8 cellular contexts compared by ENCODE assay signal in the genomic region with DNA sequence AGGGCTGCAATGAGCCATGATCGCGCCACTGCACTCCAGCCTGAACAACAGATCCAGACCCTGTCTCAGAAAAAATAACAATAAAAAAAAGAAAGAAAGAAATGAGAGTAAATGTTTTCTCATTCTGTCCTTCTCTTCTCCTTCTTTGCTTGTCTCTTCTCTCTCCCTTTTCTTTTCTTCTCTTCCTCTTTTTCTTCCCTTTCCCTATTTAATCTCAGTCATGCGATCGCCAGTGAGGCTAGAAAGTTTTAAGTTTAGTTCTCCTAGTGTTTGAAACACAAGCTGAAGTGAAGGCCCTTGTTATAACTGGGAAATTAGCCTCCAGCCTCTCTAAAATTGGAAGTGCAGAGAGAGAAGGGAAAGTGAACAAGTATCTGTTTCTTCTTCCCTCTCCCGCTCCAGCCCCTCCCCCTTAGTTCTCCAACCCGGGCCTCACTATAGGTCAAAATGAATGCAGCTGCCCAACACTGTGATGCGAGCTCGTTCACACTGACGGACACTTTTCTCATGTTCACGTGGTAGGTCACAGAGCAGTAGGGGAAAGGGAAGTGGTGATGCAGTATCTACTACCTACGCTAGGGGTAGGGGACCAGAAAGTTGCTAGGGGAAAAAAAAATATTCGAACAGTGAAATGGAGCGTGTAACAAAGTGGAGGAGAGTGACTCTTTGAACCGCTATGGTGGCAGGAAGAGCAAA. TPM values are rescaled to one million over a fixed set of nuclear protein-coding genes. Genes with fewer than 3 reads are reported as not detected.
A peak's percentile ranks its signal among the peaks of the same experiment; 100 is the strongest.
DNase-seq lines count a peak whose midpoint lies in the region; ATAC-seq and TF ChIP-seq lines count a peak whose summit lies in the region.

No MANE protein-coding gene starts in this region.

- H3K14ac ChIP-seq in trophoblast cell (ENCODE audit: low read length) = no peak overlapping the region

- no peaks in the 10 kb centered on the region for H3K79me2 ChIP-seq in trophoblast cell (ENCODE audit: control insufficient read depth, insufficient read depth, low read length, poor library complexity)

- no peak overlapping the region for H2BK12ac ChIP-seq in trophoblast cell (ENCODE audit: low read length)

- H3K23ac ChIP-seq in trophoblast cell (ENCODE audit: low read length) = no peak overlapping the region

- TF ChIP-seq CTCF in GM12873 (IDR thresholded peaks at IDR 0.05; ENCODE audit: insufficient read depth, low read depth, low read length, missing control alignments) = peak; percentile 69
- TF ChIP-seq CTCF in WERI-Rb-1 (IDR thresholded peaks at IDR 0.05; ENCODE audit: low read depth, low read length) = no peak

- DNase-seq in KBM-7 (peak; percentile 93), trophoblast cell (peak; percentile 84 to 86), WERI-Rb-1 (no peak), posterior vena cava (ENCODE audit: low spot score) (no peak)
- peak; percentile 16 for DNase-seq in activated CD4-positive, alpha-beta T cell treated with anti-CD3 and anti-CD28 coated beads, Interleukin-2, amount 50 U/mL, for 1 hour

- H3K27me3 ChIP-seq in trophoblast cell (ENCODE audit: insufficient read depth, low read length) (no peaks in the 10 kb centered on the region), WERI-Rb-1 (ENCODE audit: insufficient read depth, low read depth, severe bottlenecking) (no peaks in the 10 kb centered on the region)

- peaks cover 2 to 6% of the 10 kb centered on the region in 2 experiments for H3K4me1 ChIP-seq in trophoblast cell (ENCODE audit: control insufficient read depth in 1 of 2, insufficient read depth in 2 of 2, low read length in 2 of 2)

- peak overlapping the region; percentile 39 for H3K4me2 ChIP-seq in trophoblast cell (ENCODE audit: low read length)

- H2AFZ ChIP-seq in trophoblast cell (ENCODE audit: insufficient read depth, low read length, poor library complexity) = no peak overlapping the region

- H3K27ac ChIP-seq in trophoblast cell (ENCODE audit: low read depth, low read length) (no peak overlapping the region), WERI-Rb-1 (no peak overlapping the region)

- H2BK5ac ChIP-seq in trophoblast cell (ENCODE audit: low read depth, low read length, poor library complexity) = no peak overlapping the region

- in situ Hi-C loops in KBM-7 (cut with MboI; ENCODE audit: low pct_unique_long_range_greater_than_20kb, low sequenced_read_pairs) = no loop called here

- no peak overlapping the region for H2BK120ac ChIP-seq in trophoblast cell (ENCODE audit: insufficient read depth, low read length, poor library complexity)

- H3K4me3 ChIP-seq in trophoblast cell (ENCODE audit: low read depth, low read length) (no peak overlapping the region), WERI-Rb-1 (ENCODE audit: low read depth, low read length) (no peak overlapping the region)

- ATAC-seq in GM21619 (IDR thresholded peaks at IDR 0.05; ENCODE audit: unreplicated experiment) (peak; percentile 98), esophagus mucosa (peak; percentile 63)

- no peak overlapping the region for H3K9ac ChIP-seq in trophoblast cell (ENCODE audit: low read length)

- no peaks in the 10 kb centered on the region for H3K36me3 ChIP-seq in trophoblast cell (ENCODE audit: control insufficient read depth in 1 of 2, insufficient read depth in 2 of 2, low read length in 2 of 2)
- H3K36me3 ChIP-seq in WERI-Rb-1 = no peaks in the 10 kb centered on the region

- H3K4ac ChIP-seq in trophoblast cell (ENCODE audit: low read depth, low read length) = no peak overlapping the region

- no peak overlapping the region for H3K18ac ChIP-seq in trophoblast cell (ENCODE audit: low read length)

- no peak overlapping the region for H4K8ac ChIP-seq in trophoblast cell (ENCODE audit: low read depth, low read length)

- no peaks in the 10 kb centered on the region for H3K9me3 ChIP-seq in trophoblast cell (ENCODE audit: insufficient read depth, low read depth, low read length)
- no peaks in the 10 kb centered on the region for H3K9me3 ChIP-seq in WERI-Rb-1 (ENCODE audit: severe bottlenecking)

- no peak overlapping the region for H4K12ac ChIP-seq in trophoblast cell (ENCODE audit: low read depth, low read length)

- intact Hi-C loops in posterior vena cava (cut with DNase I) = no loop called here

- H2AK5ac ChIP-seq in trophoblast cell (ENCODE audit: low read length) = no peak overlapping the region

- peaks cover 2% of the 10 kb centered on the region for H3K79me1 ChIP-seq in trophoblast cell (ENCODE audit: low read length)

- H4K91ac ChIP-seq in trophoblast cell (ENCODE audit: low read depth, low read length) = no peak overlapping the region

- WGBS in trophoblast cell (ENCODE audit: extremely low coverage, insufficient coverage, insufficient read length) = no CpG with 5 or more reads among the region's 14 CpGs

RNA-seq across cellular contexts. Expression of gene TSC22D2, which starts 23.4 kb away (rescaled TPM):
- total RNA-seq in esophagus mucosa (28.1 TPM), posterior vena cava (10 to 100 TPM; 41.8 to 68.1 TPM)
- polyA plus RNA-seq in trophoblast cell (2013) = 64.7 and 65.3 TPM in 2 replicates

Comparison
In these comparisons a context has a peak if more than half of its experiments do, and no peak if none do; other contexts are left out.
1. DNase-seq: peak in KBM-7 (single experiment), activated CD4-positive, alpha-beta T cell treated with anti-CD3 and anti-CD28 coated beads, Interleukin-2, amount 50 U/mL, for 1 hour (single experiment) and trophoblast cell (2 of 2); none in WERI-Rb-1 (single experiment) and posterior vena cava (single experiment).